Comparison of ENCODE assay signal across 31 cellular contexts in the genomic region with DNA sequence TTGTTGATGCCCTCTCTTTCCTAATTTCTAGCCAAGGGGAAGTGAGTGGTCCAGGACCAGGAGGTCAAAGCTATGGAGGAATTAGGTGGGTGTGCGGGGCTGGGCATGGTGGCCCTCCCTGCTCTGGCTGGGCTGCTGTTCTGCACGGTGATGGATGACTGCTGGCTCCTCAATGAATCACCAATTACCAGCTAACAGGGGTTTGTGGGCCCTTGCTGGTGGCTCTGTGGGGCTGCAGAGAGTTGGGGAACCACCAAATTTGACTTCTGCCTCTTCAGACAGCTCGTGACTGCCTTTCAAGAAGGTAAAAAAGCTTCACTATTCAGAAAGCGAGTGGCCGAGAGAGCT. TPM values are rescaled to one million over a fixed set of nuclear protein-coding genes. Genes with fewer than 3 reads are reported as not detected.
"Had no signal": no experiment of that assay in that cellular context is flagged by ENCODE, and none has a peak within 500 bp of the region (broad histone marks: within the 10 kb centered on the region; RNA-seq: fewer than 3 reads in every experiment).

No MANE protein-coding gene starts in this region.

- H3K27ac Mint-ChIP-seq: mesothelial cell of epicardium; naive B cell; natural killer cell; nephron progenitor cell; neural progenitor cell; progenitor cell of endocrine pancreas; stimulated activated naive B cell treated with anti-CD40 and anti-IgM and Interleukin-4, amounts not matched to agents 10 μg/mL and 1 μg/mL and 100 μg/mL, for 72 hours had no signal

- H3K4me3 ChIP-seq: left lung, lower lobe of right lung, neural progenitor cell, ovary, right atrium auricular region, right lobe of liver, smooth muscle cell, stomach, testis, thyroid gland, transverse colon, upper lobe of right lung had no signal

- H3K27ac ChIP-seq: left lung, lower lobe of right lung, neural progenitor cell, ovary, right atrium auricular region, right lobe of liver, stomach, testis, thyroid gland, transverse colon, upper lobe of right lung had no signal

- ATAC-seq: left colon; left lung; lower lobe of right lung; natural killer cell; right lobe of liver; stimulated activated naive B cell treated with anti-CD40 and anti-IgM and Interleukin-4, amounts not matched to agents 10 μg/mL and 1 μg/mL and 100 μg/mL, for 72 hours; stimulated activated naive CD8-positive, alpha-beta T cell treated with anti-CD3 and anti-CD28 coated beads, Interleukin-15, Interleukin-2, amounts not matched to agents 100 U/mL and 50 U/mL, for 24 hours; upper lobe of right lung had no signal

- H3K9me3 Mint-ChIP-seq: mesothelial cell of epicardium, neural progenitor cell had no signal

- DNase-seq: hippocampal formation; kidney; left colon; left lung; lower lobe of right lung; mammary epithelial cell; mesenchymal stem cell; naive B cell; natural killer cell; nephron progenitor cell; ovary; right lobe of liver; stimulated activated CD4-positive, alpha-beta T cell treated with anti-CD3 and anti-CD28 coated beads, Interleukin-1b, Interleukin-23, amount 100 ng/mL, for 48 hours; stimulated activated CD4-positive, alpha-beta T cell treated with anti-CD3 and anti-CD28 coated beads, Interleukin-2, amount 100 ng/mL, for 48 hours; stimulated activated CD4-positive, alpha-beta T cell treated with anti-CD3 and anti-CD28 coated beads, Interleukin-4, amount 100 ng/mL, for 4 hours; stimulated activated CD8-positive, alpha-beta memory T cell treated with anti-CD3 and anti-CD28 coated beads, Interleukin-4, amount 100 ng/mL, for 48 hours; stimulated activated naive B cell treated with anti-CD40 and anti-IgM and Interleukin-4, amounts not matched to agents 10 μg/mL and 1 μg/mL and 100 μg/mL, for 72 hours; stimulated activated naive CD8-positive, alpha-beta T cell treated with anti-CD3 and anti-CD28 coated beads, Interleukin-15, Interleukin-2, amounts not matched to agents 100 U/mL and 50 U/mL, for 24 hours; stomach; testis; thyroid gland; transverse colon; upper lobe of right lung had no signal

- H3K9me3 ChIP-seq: left lung, lower lobe of right lung, ovary, right lobe of liver, stomach, testis, thyroid gland, transverse colon, upper lobe of right lung had no signal

- H3K4me3 Mint-ChIP-seq: mesothelial cell of epicardium; naive B cell; natural killer cell; nephron progenitor cell; neural progenitor cell; stimulated activated naive B cell treated with anti-CD40 and anti-IgM and Interleukin-4, amounts not matched to agents 10 μg/mL and 1 μg/mL and 100 μg/mL, for 72 hours had no signal

- H3K4me1 Mint-ChIP-seq: naive B cell; natural killer cell; stimulated activated naive B cell treated with anti-CD40 and anti-IgM and Interleukin-4, amounts not matched to agents 10 μg/mL and 1 μg/mL and 100 μg/mL, for 72 hours had no signal

- H3K4me1 ChIP-seq: left lung, lower lobe of right lung, neural progenitor cell, right lobe of liver, transverse colon had no signal

- H3K36me3 Mint-ChIP-seq: mesothelial cell of epicardium; natural killer cell; neural progenitor cell; stimulated activated naive B cell treated with anti-CD40 and anti-IgM and Interleukin-4, amounts not matched to agents 10 μg/mL and 1 μg/mL and 100 μg/mL, for 72 hours had no signal

- H3K27me3 ChIP-seq: left lung, neural progenitor cell, ovary, right atrium auricular region, right lobe of liver, stomach, testis, thyroid gland, transverse colon, upper lobe of right lung had no signal

- H3K36me3 ChIP-seq: left lung, lower lobe of right lung, neural progenitor cell, ovary, right atrium auricular region, right lobe of liver, stomach, thyroid gland, transverse colon, upper lobe of right lung had no signal

RNA-seq across cellular contexts. Expression of gene HABP2, which starts 35.0 kb away (rescaled TPM):
- total RNA-seq: left colon, mammary epithelial cell, mesothelial cell of epicardium, mononuclear cell, natural killer cell, omental fat pad, pulmonary artery endothelial cell, right atrium auricular region, smooth muscle cell, thyroid gland, transverse colon had no signal
- polyA plus RNA-seq: mammary epithelial cell had no signal
